ENCODE assay signal across 8 cellular contexts in the genomic region with DNA sequence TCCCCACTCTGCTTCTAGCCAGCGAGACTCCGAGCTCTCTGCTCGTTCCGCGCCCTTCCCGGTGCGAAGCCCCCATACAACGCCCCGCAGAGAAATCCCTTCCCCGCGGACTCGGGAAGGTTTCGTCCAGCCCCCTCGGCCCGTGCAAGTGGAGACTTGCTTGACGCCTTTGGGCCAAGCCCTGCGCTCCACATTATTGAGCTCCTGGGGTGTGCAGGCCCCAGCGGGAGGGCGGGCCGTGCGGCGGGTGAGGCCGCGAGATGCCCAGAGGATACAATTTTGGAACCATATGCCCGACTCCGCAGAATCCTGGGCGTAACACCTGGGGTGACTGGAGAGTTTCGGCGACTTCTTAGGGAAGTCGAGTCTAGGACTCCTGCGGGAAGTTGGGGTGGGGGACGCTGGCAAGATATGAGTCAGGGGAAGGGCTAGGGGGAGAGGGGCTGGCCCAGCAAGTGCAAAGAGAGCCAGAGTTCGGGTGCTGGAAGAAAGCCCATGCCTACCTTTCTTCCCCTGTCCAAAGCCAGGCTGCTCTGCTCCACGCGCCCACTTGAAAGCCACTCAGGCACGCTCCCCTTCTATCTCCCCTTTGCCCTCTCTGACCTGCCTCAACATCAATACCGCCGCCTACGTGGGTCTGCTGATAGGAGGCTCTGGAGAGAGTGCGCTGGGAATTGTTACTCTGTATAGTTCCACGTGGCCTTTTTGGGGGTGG. TPM values are rescaled to one million over a fixed set of nuclear protein-coding genes. Genes with fewer than 3 reads are reported as not detected.
DNase-seq lines count a peak whose midpoint lies in the region; ATAC-seq, FAIRE-seq and TF ChIP-seq lines count a peak whose summit lies in the region.

No MANE protein-coding gene starts in this region.

- H3K4me1 Mint-ChIP-seq in naive thymus-derived CD8-positive, alpha-beta T cell = peaks cover 6 to 34% (median 26%) of the 10 kb centered on the region in 4 donors

- DNase-seq in HEK293T (ENCODE audit: extremely low spot score) (no peak), bronchial epithelial cell (ENCODE audit: low read depth) (peak; percentile 60), NCI-H446 (lab: John Stamatoyannopoulos, UW) (no peak), hippocampal formation (lab: John Stamatoyannopoulos, UW) (no peak)
- no peak for DNase-seq in naive thymus-derived CD8-positive, alpha-beta T cell
- no peak for DNase-seq in stimulated activated naive CD4-positive, alpha-beta T cell treated with Interleukin-2 at 50 U/mL for 16 hours (lab: John Stamatoyannopoulos, UW)

- POLR2A ChIA-PET in HEK293T (lab: Yijun Ruan, JAX) = no interaction called here
- POLR2A ChIA-PET in naive thymus-derived CD8-positive, alpha-beta T cell (lab: Charles Lee) = interaction anchor here (0.6 to 1.0 kb wide), 4 partner anchors 8 to 29 kb away, joined by 3 to 4 read pairs (median 3); no protein-coding TSS in a partner anchor

- TF ChIP-seq CTCF in C4-2B (conservative IDR thresholded peaks at IDR 0.05) (no peak), bronchial epithelial cell (IDR thresholded peaks at IDR 0.05; ENCODE audit: insufficient read depth, low read length, severe bottlenecking) (no peak)

- H3K4me3 ChIP-seq in bronchial epithelial cell (ENCODE audit: low read depth, low read length) = peak overlapping the region; percentile 60

- peak overlapping the region; percentile 78 for H3K27ac ChIP-seq in C4-2B

- H3K27ac Mint-ChIP-seq in naive thymus-derived CD8-positive, alpha-beta T cell = peak overlapping the region in 6 of 10 donors; percentile 28 to 89 (median 62)

- H3K36me3 ChIP-seq in bronchial epithelial cell (ENCODE audit: control insufficient read depth, insufficient read depth, low read length) = no peaks in the 10 kb centered on the region

- no peaks in the 10 kb centered on the region for H3K27me3 ChIP-seq in bronchial epithelial cell (ENCODE audit: control insufficient read depth, insufficient read depth, low read length)

- H3K27me3 Mint-ChIP-seq in naive thymus-derived CD8-positive, alpha-beta T cell = no peaks in the 10 kb centered on the region

- no peak for ATAC-seq in naive thymus-derived CD8-positive, alpha-beta T cell
- no peak for ATAC-seq in GM18907 (IDR thresholded peaks at IDR 0.05; ENCODE audit: unreplicated experiment)

- H3K36me3 Mint-ChIP-seq in naive thymus-derived CD8-positive, alpha-beta T cell = peaks cover 0 to 4% (median 0%) of the 10 kb centered on the region in 3 donors

- no peaks in the 10 kb centered on the region for H3K9me3 Mint-ChIP-seq in naive thymus-derived CD8-positive, alpha-beta T cell

- peak overlapping the region; percentile 47 to 86 (median 68) for H3K4me3 Mint-ChIP-seq in naive thymus-derived CD8-positive, alpha-beta T cell

- CTCF ChIA-PET in HEK293T (lab: Yijun Ruan, JAX) = no interaction called here

- FAIRE-seq in bronchial epithelial cell (lab: Jason Lieb, UNC) = no peak

TF ChIP-seq in HEK293T, 16 proteins besides CTCF, POLR2A, EP300 and RAD21:
- TF ChIP-seq SUZ12 (IDR thresholded peaks at IDR 0.05) (no peak), L3MBTL2 (conservative IDR thresholded peaks at IDR 0.05) (peak; percentile 79), FOXA1 (IDR thresholded peaks at IDR 0.05) (no peak), HDGF (IDR thresholded peaks at IDR 0.05; ENCODE audit: borderline replicate concordance) (0 out of 2 replicates have a peak, but pooled peaks have one; percentile 58), FOXK2 (IDR thresholded peaks at IDR 0.05) (no peak)
TF ChIP-seq in HEK293T: peak in this region for 2.

RNA-seq across cellular contexts. Expression of a gene that starts 1.1 kb away (rescaled TPM):
- total RNA-seq in bronchial epithelial cell = 9.0 and 11.5 TPM in 2 replicates
- 10 to 100 TPM; 17.9 to 18.2 TPM for total RNA-seq in naive thymus-derived CD8-positive, alpha-beta T cell
- 10 to 100 TPM in 1 of 3 donors, 1 to 10 TPM in 2; 7.7 to 10.9 (median 9.2) TPM for polyA plus RNA-seq in naive thymus-derived CD8-positive, alpha-beta T cell

RNA-seq across cellular contexts. Expression of a gene that starts 54.3 kb away (rescaled TPM):
- total RNA-seq in bronchial epithelial cell = 23.8 and 26.6 TPM in 2 replicates
- total RNA-seq in naive thymus-derived CD8-positive, alpha-beta T cell = 10 to 100 TPM; 25.1 to 26.3 TPM
- polyA plus RNA-seq in naive thymus-derived CD8-positive, alpha-beta T cell = 10 to 100 TPM; 27.8 to 36.9 (median 32.8) TPM
